Comparison of ENCODE assay signal across 20 cellular contexts in genomic region chr2:186771850-186772463, GRCh38.
DNase-seq lines count a peak whose midpoint lies in the region; ATAC-seq and TF ChIP-seq lines count a peak whose summit lies in the region.
"Had no signal": no experiment of that assay in that cellular context is flagged by ENCODE, and none has a peak within 500 bp of the region (broad histone marks: within the 10 kb centered on the region; RNA-seq: fewer than 3 reads in every experiment).

No MANE protein-coding gene starts in this region.

- H3K4me3 ChIP-seq in Panc1 (ENCODE audit: low read depth in 2 of 2, low read length in 2 of 2): peak overlapping the region in 1 of 2 experiments; percentile 25; a peak in 2 of 4 replicates
- H3K4me3 ChIP-seq: esophagus muscularis mucosa had no signal

- 0 out of 2 replicates have a peak, but pooled peaks cover 3% of the 10 kb centered on the region for H3K9me3 ChIP-seq in Panc1 (ENCODE audit: control insufficient read depth, insufficient read depth, low read depth, low read length)

- ATAC-seq in HG03342 (IDR thresholded peaks at IDR 0.05; ENCODE audit: unreplicated experiment): peak; percentile 29
- peak; percentile 93 for ATAC-seq in Panc1
- ATAC-seq in HG03159 (IDR thresholded peaks at IDR 0.05; ENCODE audit: unreplicated experiment): no peak

- BruUV-seq in Panc1 (replicated peaks; lab: Mats Ljungman, UMichigan): no TSS peak

- H3K27me3 ChIP-seq in Panc1 (ENCODE audit: control insufficient read depth, insufficient read depth, low read length): no peaks in the 10 kb centered on the region
- H3K27me3 ChIP-seq: esophagus muscularis mucosa had no signal

- CTCF ChIA-PET in Panc1 (lab: Charles Lee): no interaction called here

- intact Hi-C loops in Panc1 (cut with micrococcal nuclease; ENCODE audit: unreplicated experiment): loop anchor here (10.0 kb wide), 1 partner anchor 277 kb away; no protein-coding TSS in a partner anchor

- DNase-seq in COLO668 (lab: John Stamatoyannopoulos, UW; ENCODE audit: unreplicated experiment) (peak; percentile 75), Panc1 (ENCODE audit: low read depth, low spot score) (no peak), left kidney (ENCODE audit: low read depth, low spot score) (peak; percentile 15), DMS153 (lab: John Stamatoyannopoulos, UW) (no peak), NCI-H2171 treated with DMSO at 0.1 percent for 48 hours (lab: John Stamatoyannopoulos, UW) (no peak), GM20000 (ENCODE audit: low spot score) (no peak)
- DNase-seq: activated CD8-positive, alpha-beta memory T cell treated with anti-CD3 and anti-CD28 coated beads for 24 hours; activated naive CD4-positive, alpha-beta T cell treated with Interleukin-2 at 50 U/mL for 16 hours; AML-193; cerebellar nuclear complex; GDM1; Karpas-422; midbrain; NCI-H2227 treated with DMSO at 0.1 percent for 48 hours; Right ventricle myocardium superior; stimulated activated CD4-positive, alpha-beta T cell treated with anti-CD3 and anti-CD28 coated beads, Interleukin-4, amount 100 ng/mL, for 24 hours; stimulated activated naive CD4-positive, alpha-beta T cell treated with Interleukin-2 at 50 U/mL for 16 hours had no signal

- 0 out of 2 replicates have a peak, but pooled peaks cover 7% of the 10 kb centered on the region for H3K4me1 ChIP-seq in Panc1 (ENCODE audit: control insufficient read depth, insufficient read depth, low read length)
- H3K4me1 ChIP-seq: esophagus muscularis mucosa had no signal

- TF ChIP-seq CTCF in Panc1 (IDR thresholded peaks at IDR 0.05): no peak
- TF ChIP-seq CTCF in GM20000 (IDR thresholded peaks at IDR 0.05; ENCODE audit: extremely low read depth, missing control alignments): no peak

- POLR2A ChIA-PET in Panc1 (lab: Charles Lee): no interaction called here

- peak overlapping the region; percentile 53 for H3K27ac ChIP-seq in Panc1 (ENCODE audit: low read length)
- H3K27ac ChIP-seq: esophagus muscularis mucosa had no signal

- in situ Hi-C loops in Panc1 (cut with HindIII; ENCODE audit: low pct_unique_long_range_greater_than_20kb, low sequenced_read_pairs): no loop called here

- H3K36me3 ChIP-seq in Panc1 (ENCODE audit: control insufficient read depth, insufficient read depth, low read length): no peaks in the 10 kb centered on the region; the same call in 1 of the 2 replicates
- H3K36me3 ChIP-seq: esophagus muscularis mucosa had no signal

Comparison
In these comparisons a context has a peak if more than half of its experiments do, and no peak if none do; other contexts are left out.
1. DNase-seq: peak in COLO668 (single experiment) and left kidney (single experiment); none in Panc1 (single experiment), DMS153 (single experiment), NCI-H2171 treated with DMSO at 0.1 percent for 48 hours (single experiment) and GM20000 (single experiment).